ENCODE assay signal across 9 cellular contexts in the genomic region with DNA sequence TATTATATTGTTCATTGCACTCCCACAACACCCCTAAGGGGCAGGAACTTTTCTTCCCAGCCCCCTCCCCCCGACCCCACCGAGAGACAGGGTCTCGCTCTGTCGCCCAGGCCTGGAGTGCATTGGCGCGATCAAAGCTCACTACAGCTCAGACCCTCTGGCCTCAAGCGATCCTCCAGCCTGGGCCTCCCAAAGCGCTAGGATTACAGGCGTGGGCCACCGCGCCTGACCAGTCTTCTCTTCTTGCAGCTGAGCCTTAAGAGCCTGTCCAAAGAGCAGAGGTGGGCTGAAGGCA. TPM values are rescaled to one million over a fixed set of nuclear protein-coding genes. Genes with fewer than 3 reads are reported as not detected.
A peak's percentile ranks its signal among the peaks of the same experiment; 100 is the strongest.
DNase-seq lines count a peak whose midpoint lies in the region; ATAC-seq and TF ChIP-seq lines count a peak whose summit lies in the region.
"Had no signal": no experiment of that assay in that cellular context is flagged by ENCODE, and none has a peak within 500 bp of the region (broad histone marks: within the 10 kb centered on the region; RNA-seq: fewer than 3 reads in every experiment).

No MANE protein-coding gene starts in this region.

- peaks cover 32% of the 10 kb centered on the region for H3K36me3 Mint-ChIP-seq in CD4-positive, alpha-beta T cell (ENCODE audit: low read depth)
- H3K36me3 Mint-ChIP-seq in nephron progenitor cell (ENCODE audit: low read depth), result peaks cover 42% of the 10 kb centered on the region

- CTCF ChIA-PET in CD4-positive, alpha-beta T cell (lab: Charles Lee), result no interaction called here

- H3K9me3 ChIP-seq in CD4-positive, alpha-beta T cell (ENCODE audit: control insufficient read depth, low read length), result no peaks in the 10 kb centered on the region

- peak overlapping the region; percentile 66 for H2AFZ ChIP-seq in KMS-11 (ENCODE audit: low read depth)

- intact Hi-C loops in CD4-positive, alpha-beta T cell (cut with DNase I, micrococcal nuclease), result loop anchor here in 1 of 2 experiments (2.0 to 5.0 kb wide), 2 partner anchors 58 to 465 kb away; a partner anchor contains a TSS

- H3K27ac ChIP-seq in CD4-positive, alpha-beta T cell (ENCODE audit: low read depth, low read length), result no peak overlapping the region
- H3K27ac ChIP-seq in KMS-11, result no peak overlapping the region

- H3K4me1 ChIP-seq in KMS-11 (ENCODE audit: low read depth, poor library complexity, severe bottlenecking), result peaks cover 33% of the 10 kb centered on the region

- H3K9me3 Mint-ChIP-seq in CD4-positive, alpha-beta T cell, result no peaks in the 10 kb centered on the region
- H3K9me3 Mint-ChIP-seq in nephron progenitor cell, result peaks cover 9% of the 10 kb centered on the region

- ATAC-seq in CD4-positive, alpha-beta T cell (ENCODE audit: poor library complexity), result no peak
- ATAC-seq in GM21423 (IDR thresholded peaks at IDR 0.05; ENCODE audit: unreplicated experiment), result no peak

- H3K36me3 ChIP-seq in KMS-11 (ENCODE audit: insufficient read depth), result no peaks in the 10 kb centered on the region

- H3K9ac ChIP-seq in KMS-11, result peak overlapping the region; percentile 82; the same call in 1 of the 2 replicates

- no peaks in the 10 kb centered on the region for H3K27me3 ChIP-seq in CD4-positive, alpha-beta T cell (ENCODE audit: control insufficient read depth, insufficient read depth, low read length)
- no peaks in the 10 kb centered on the region for H3K27me3 ChIP-seq in KMS-11 (ENCODE audit: insufficient read depth, low read depth)

- peak overlapping the region; percentile 54 for H3K4me3 Mint-ChIP-seq in CD4-positive, alpha-beta T cell
- H3K4me3 Mint-ChIP-seq in nephron progenitor cell, result peak overlapping the region; percentile 88

- H3K4me1 Mint-ChIP-seq in CD4-positive, alpha-beta T cell (ENCODE audit: low read depth), result peaks cover 56% of the 10 kb centered on the region
- peaks cover 61% of the 10 kb centered on the region for H3K4me1 Mint-ChIP-seq in nephron progenitor cell

- no peak overlapping the region for H3K4me3 ChIP-seq in KMS-11 (IDR thresholded peaks at IDR 0.05; ENCODE audit: insufficient read depth, low read depth, low read length)
- H3K4me3 ChIP-seq: lung had no signal

- peak overlapping the region; percentile 45; the same call in 1 of the 2 replicates for H3K4me2 ChIP-seq in KMS-11

- no peak overlapping the region for H3K27ac Mint-ChIP-seq in CD4-positive, alpha-beta T cell
- no peak overlapping the region for H3K27ac Mint-ChIP-seq in nephron progenitor cell

- no peaks in the 10 kb centered on the region for H3K27me3 Mint-ChIP-seq in CD4-positive, alpha-beta T cell
- H3K27me3 Mint-ChIP-seq in nephron progenitor cell (ENCODE audit: low read depth, poor library complexity), result no peaks in the 10 kb centered on the region

- no peak for DNase-seq in CD4-positive, alpha-beta T cell
- DNase-seq in brain pericyte (ENCODE audit: low read depth, low spot score), result peak; percentile 15
- no peak for DNase-seq in nephron progenitor cell
- DNase-seq in DMS153 treated with DMSO at 0.1 percent for 48 hours (lab: John Stamatoyannopoulos, UW; ENCODE audit: unreplicated experiment), result no peak
- no peak for DNase-seq in pons (ENCODE audit: low spot score)
- no peak for DNase-seq in stimulated activated CD4-positive, alpha-beta T cell treated with anti-CD3 and anti-CD28 coated beads, Interleukin-2, amount 100 ng/mL, for 24 hours

- peaks cover 7% of the 10 kb centered on the region for H3K79me2 ChIP-seq in KMS-11 (ENCODE audit: insufficient read depth, low read depth)

- no peak for TF ChIP-seq CTCF in CD4-positive, alpha-beta T cell (IDR thresholded peaks at IDR 0.05)
- TF ChIP-seq CTCF in KMS-11 (conservative IDR thresholded peaks at IDR 0.05; ENCODE audit: low read depth, low read length) (no peak), nephron progenitor cell (IDR thresholded peaks at IDR 0.05) (no peak)

- POLR2A ChIA-PET in CD4-positive, alpha-beta T cell (lab: Charles Lee), result no interaction called here

- H4K20me1 ChIP-seq in KMS-11 (ENCODE audit: insufficient read depth), result no peaks in the 10 kb centered on the region

RNA-seq across cellular contexts. Expression of a gene that starts 0.3 kb away (rescaled TPM):
- total RNA-seq in CD4-positive, alpha-beta T cell, result 1 to 10 TPM; 3.3 to 3.6 TPM

RNA-seq across cellular contexts. Expression of a gene that starts 3.8 kb away (rescaled TPM):
- 10 to 100 TPM; 12.8 to 14.0 TPM for total RNA-seq in CD4-positive, alpha-beta T cell

RNA-seq across cellular contexts. Expression of a gene that starts 19.3 kb away (rescaled TPM):
- total RNA-seq in CD4-positive, alpha-beta T cell, result 10 to 100 TPM; 30.3 to 32.2 TPM

RNA-seq across cellular contexts. Expression of a gene that starts 44.7 kb away (rescaled TPM):
- 10 to 100 TPM; 21.8 to 23.0 TPM for total RNA-seq in CD4-positive, alpha-beta T cell
